19 cellular contexts compared by ENCODE assay signal in genomic region chr11:27977031-27977430, GRCh38.
DNase-seq lines count a peak whose midpoint lies in the region; ATAC-seq and TF ChIP-seq lines count a peak whose summit lies in the region.
"Had no signal": no experiment of that assay in that cellular context is flagged by ENCODE, and none has a peak within 500 bp of the region (broad histone marks: within the 10 kb centered on the region; RNA-seq: fewer than 3 reads in every experiment).

No MANE protein-coding gene starts in this region.

- no peak for TF ChIP-seq CTCF in RWPE1 (conservative IDR thresholded peaks at IDR 0.05; ENCODE audit: low read depth)
- no peak for TF ChIP-seq CTCF in foreskin keratinocyte (conservative IDR thresholded peaks at IDR 0.05)

- H3K4me1 ChIP-seq in foreskin keratinocyte = no peaks in the 10 kb centered on the region
- H3K4me1 ChIP-seq: heart right ventricle, uterus had no signal

- ATAC-seq in foreskin keratinocyte (peak; percentile 87), GM19463 (IDR thresholded peaks at IDR 0.05; ENCODE audit: unreplicated experiment) (no peak)
- ATAC-seq: effector memory CD8-positive, alpha-beta T cell had no signal

- no peak overlapping the region for H3K27ac ChIP-seq in RWPE1
- H3K27ac ChIP-seq in foreskin keratinocyte = no peak overlapping the region
- H3K27ac ChIP-seq: C4-2B, heart right ventricle, uterus had no signal

- DNase-seq in 8988T (peak; percentile 17), HCEC 1CT (peak; percentile 86), RWPE1 (ENCODE audit: low spot score) (peak; percentile 26), foreskin keratinocyte (peak; percentile 47 to 88), dedifferentiated amniotic fluid mesenchymal stem cell (ENCODE audit: extremely low spot score) (no peak), Ammon's horn (ENCODE audit: low spot score) (no peak)
- no peak for DNase-seq in activated CD4-positive, alpha-beta T cell treated with anti-CD3 and anti-CD28 coated beads for 1 hour
- DNase-seq: activated CD4-positive, alpha-beta T cell treated with anti-CD3 and anti-CD28 coated beads, Interleukin-2, amount 50 U/mL, for 48 hours; effector memory CD8-positive, alpha-beta T cell; heart right ventricle; immature natural killer cell; naive B cell; NCI-H1417 treated with DMSO at 0.1 percent for 48 hours; NCI-H69; small intestine; stimulated activated CD4-positive, alpha-beta T cell treated with anti-CD3 and anti-CD28 coated beads, Interleukin-4, amount 100 ng/mL, for 24 hours; uterus had no signal

- POLR2A ChIA-PET in RWPE1 (lab: Yijun Ruan, JAX; ENCODE audit: low non-redundant PET) = interaction anchor here (0.6 kb wide), 1 partner anchor 229 kb away, joined by 6 read pairs; no protein-coding TSS in a partner anchor

- H3K27me3 ChIP-seq in foreskin keratinocyte = no peaks in the 10 kb centered on the region
- H3K27me3 ChIP-seq: heart right ventricle, uterus had no signal

- CTCF ChIA-PET in RWPE1 (lab: Yijun Ruan, JAX) = no interaction called here

Comparison
In these comparisons a context has a peak if more than half of its experiments do, and no peak if none do; other contexts are left out.
1. DNase-seq: peak in 8988T (single experiment), HCEC 1CT (single experiment), RWPE1 (single experiment) and foreskin keratinocyte (2 of 2); none in dedifferentiated amniotic fluid mesenchymal stem cell (single experiment), activated CD4-positive, alpha-beta T cell treated with anti-CD3 and anti-CD28 coated beads for 1 hour (single experiment) and Ammon's horn (single experiment).